18 cellular contexts compared by ENCODE assay signal in the genomic region with DNA sequence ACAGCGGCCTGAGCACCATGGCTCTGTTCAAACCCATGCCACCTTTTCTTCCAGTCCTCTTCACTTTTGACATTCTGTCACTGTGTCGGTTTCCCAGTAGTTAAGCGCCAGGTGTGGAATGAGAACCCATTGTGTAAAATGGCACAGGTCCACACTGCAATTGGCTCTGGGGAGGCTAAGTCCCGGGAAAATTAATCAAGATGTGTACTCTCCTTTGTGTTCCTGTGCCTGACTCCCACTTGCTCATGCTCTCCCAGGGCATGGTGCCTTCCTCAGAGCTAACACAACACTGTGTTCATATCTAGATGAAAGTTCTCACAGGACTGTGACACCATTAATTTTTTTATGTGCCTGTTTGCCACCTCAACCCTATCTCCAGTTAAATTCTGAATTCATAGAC. TPM values are rescaled to one million over a fixed set of nuclear protein-coding genes. Genes with fewer than 3 reads are reported as not detected.
DNase-seq lines count a peak whose midpoint lies in the region.
"Had no signal": no experiment of that assay in that cellular context is flagged by ENCODE, and none has a peak within 500 bp of the region (broad histone marks: within the 10 kb centered on the region; RNA-seq: fewer than 3 reads in every experiment).

No MANE protein-coding gene starts in this region.

- WGBS in trophoblast cell (ENCODE audit: extremely low coverage, insufficient coverage, insufficient read length), result no CpG with 5 or more reads among the region's 4 CpGs

- peak overlapping the region; percentile 62 for H2AFZ ChIP-seq in trophoblast cell (ENCODE audit: insufficient read depth, low read length, poor library complexity)

- no peak overlapping the region for H3K4me2 ChIP-seq in trophoblast cell (ENCODE audit: low read length)
- H3K4me2 ChIP-seq: A549 had no signal

- peaks cover 17% of the 10 kb centered on the region in 2 experiments for H3K4me1 ChIP-seq in trophoblast cell (ENCODE audit: control insufficient read depth in 1 of 2, insufficient read depth in 2 of 2, low read length in 2 of 2)
- H3K4me1 ChIP-seq: A549 had no signal

- peak overlapping the region; percentile 93 for H4K91ac ChIP-seq in trophoblast cell (ENCODE audit: low read depth, low read length)

- no peak overlapping the region for H3K27ac ChIP-seq in trophoblast cell (ENCODE audit: low read depth, low read length)
- H3K27ac ChIP-seq: 22Rv1, A549, C4-2B had no signal

- H3K4me3 ChIP-seq in trophoblast cell (ENCODE audit: low read depth, low read length), result no peak overlapping the region
- H3K4me3 ChIP-seq: A549 had no signal

- no peak overlapping the region for H3K23ac ChIP-seq in trophoblast cell (ENCODE audit: low read length)

- peak overlapping the region; percentile 75 for H3K14ac ChIP-seq in trophoblast cell (ENCODE audit: low read length)

- peak overlapping the region; percentile 96 for H2BK12ac ChIP-seq in trophoblast cell (ENCODE audit: low read length)

- H3K79me2 ChIP-seq in trophoblast cell (ENCODE audit: control insufficient read depth, insufficient read depth, low read length, poor library complexity), result peaks cover 4% of the 10 kb centered on the region

- peak; percentile 54 for DNase-seq in NCI-H2107 treated with DMSO at 0.1 percent for 48 hours (lab: John Stamatoyannopoulos, UW; ENCODE audit: unreplicated experiment)
- DNase-seq in NCI-H2107 (lab: John Stamatoyannopoulos, UW), result no peak
- DNase-seq in NCI-H1092 treated with DMSO at 0.1 percent for 48 hours (lab: John Stamatoyannopoulos, UW), result peak; percentile 34
- peak; percentile 72 for DNase-seq in NCI-H774 (lab: John Stamatoyannopoulos, UW)
- DNase-seq in trophoblast cell, result no peak
- DNase-seq in NOMO-1 treated with dmso at 0.1 percent for 144 hours (lab: John Stamatoyannopoulos, UW; ENCODE audit: unreplicated experiment), result no peak
- no peak for DNase-seq in NCI-H526 (lab: John Stamatoyannopoulos, UW)
- DNase-seq in amygdala (lab: John Stamatoyannopoulos, UW), result no peak
- DNase-seq: AML-193; CD4-positive, alpha-beta T cell; DMS79 treated with DMSO at 0.1 percent for 48 hours; GF-D8; GOT3; H7; HFFc6 had no signal

- H2BK120ac ChIP-seq in trophoblast cell (ENCODE audit: insufficient read depth, low read length, poor library complexity), result peak overlapping the region; percentile 85

- peak overlapping the region; percentile 83 for H2BK5ac ChIP-seq in trophoblast cell (ENCODE audit: low read depth, low read length, poor library complexity)

- H2AK5ac ChIP-seq in trophoblast cell (ENCODE audit: low read length), result peak overlapping the region; percentile 82

- H3K9ac ChIP-seq in trophoblast cell (ENCODE audit: low read length), result no peak overlapping the region

- peak overlapping the region; percentile 40 for H3K4ac ChIP-seq in trophoblast cell (ENCODE audit: low read depth, low read length)

- H3K79me1 ChIP-seq in trophoblast cell (ENCODE audit: low read length), result peaks cover 24% of the 10 kb centered on the region

- H4K8ac ChIP-seq in trophoblast cell (ENCODE audit: low read depth, low read length), result peak overlapping the region; percentile 49

- H3K27me3 ChIP-seq in trophoblast cell (ENCODE audit: insufficient read depth, low read length), result no peaks in the 10 kb centered on the region

- H3K9me3 ChIP-seq in trophoblast cell (ENCODE audit: insufficient read depth, low read depth, low read length), result no peaks in the 10 kb centered on the region
- H3K9me3 ChIP-seq: A549 had no signal

- no peaks in the 10 kb centered on the region for H3K36me3 ChIP-seq in trophoblast cell (ENCODE audit: control insufficient read depth in 1 of 2, insufficient read depth in 2 of 2, low read length in 2 of 2)

- no peak overlapping the region for H4K12ac ChIP-seq in trophoblast cell (ENCODE audit: low read depth, low read length)

- H3K18ac ChIP-seq in trophoblast cell (ENCODE audit: low read length), result peak overlapping the region; percentile 82

RNA-seq across cellular contexts. Expression of a gene that starts 59.0 kb away (rescaled TPM):
- 93.4 and 94.2 TPM in 2 replicates for polyA plus RNA-seq in trophoblast cell (2013)

Comparison
In these comparisons a context has a peak if more than half of its experiments do, and no peak if none do; other contexts are left out.
1. DNase-seq: peak in NCI-H2107 treated with DMSO at 0.1 percent for 48 hours (single experiment), NCI-H1092 treated with DMSO at 0.1 percent for 48 hours (single experiment) and NCI-H774 (single experiment); none in NCI-H2107 (single experiment), trophoblast cell (0 of 2), NOMO-1 treated with dmso at 0.1 percent for 144 hours (single experiment), NCI-H526 (0 of 2) and amygdala (0 of 56).